ENCODE assay signal across 19 cellular contexts in genomic region chr16:77227745-77228144, GRCh38. TPM values are rescaled to one million over a fixed set of nuclear protein-coding genes. Genes with fewer than 3 reads are reported as not detected.
DNase-seq lines count a peak whose midpoint lies in the region; ATAC-seq and TF ChIP-seq lines count a peak whose summit lies in the region.
"Had no signal": no experiment of that assay in that cellular context is flagged by ENCODE, and none has a peak within 500 bp of the region (broad histone marks: within the 10 kb centered on the region; RNA-seq: fewer than 3 reads in every experiment).

No MANE protein-coding gene starts in this region.

- peaks cover 7% of the 10 kb centered on the region for H3K27me3 ChIP-seq in foreskin keratinocyte

- no peaks in the 10 kb centered on the region for H3K4me1 ChIP-seq in foreskin keratinocyte
- H3K4me1 ChIP-seq: Caco-2, transverse colon had no signal

- H3K27ac ChIP-seq in foreskin keratinocyte = no peak overlapping the region
- H3K27ac ChIP-seq: 22Rv1, coronary artery, transverse colon had no signal

- DNase-seq in activated CD4-positive, CD25-positive, alpha-beta regulatory T cell treated with anti-CD3 and anti-CD28 coated beads, Interleukin-2, amount 50 U/mL, for 72 hours = no peak
- DNase-seq in foreskin keratinocyte (no peak), midbrain (lab: John Stamatoyannopoulos, UW) (no peak), epidermal melanocyte (ENCODE audit: insufficient read length, low spot score) (no peak), cerebellar nuclear complex (lab: John Stamatoyannopoulos, UW) (no peak)
- DNase-seq: Caco-2, Karpas-422, NCI-H187 treated with DMSO at 0.1 percent for 48 hours, NCI-H82, small intestine, T1000, transverse colon had no signal

- peak; percentile 43 to 63 for ATAC-seq in activated CD4-positive, CD25-positive, alpha-beta regulatory T cell treated with anti-CD3 and anti-CD28 coated beads, Interleukin-2, amount 50 U/mL, for 24 hours
- ATAC-seq in GM21619 (IDR thresholded peaks at IDR 0.05; ENCODE audit: unreplicated experiment) (peak; percentile 85), HG03045 (IDR thresholded peaks at IDR 0.05; ENCODE audit: unreplicated experiment) (peak; percentile 80), foreskin keratinocyte (peak; percentile 77)
- ATAC-seq: Right ventricle myocardium inferior had no signal

- no peak for TF ChIP-seq CTCF in foreskin keratinocyte (conservative IDR thresholded peaks at IDR 0.05)

RNA-seq across cellular contexts. Expression of gene SYCE1L, which starts 28.5 kb away (rescaled TPM):
- 1.6 and 4.3 TPM in 2 replicates for total RNA-seq in foreskin keratinocyte
- polyA plus RNA-seq in foreskin keratinocyte = 2.0 and 4.4 TPM in 2 replicates
- total RNA-seq: Right ventricle myocardium inferior had no signal
- polyA plus RNA-seq: fibroblast of lung had no signal

RNA-seq across cellular contexts. Expression of gene MON1B, which starts 36.8 kb away (rescaled TPM):
- 16.8 and 18.6 TPM in 2 replicates for total RNA-seq in foreskin keratinocyte
- 11.9 and 12.3 TPM in 2 replicates for polyA plus RNA-seq in foreskin keratinocyte
